7 cellular contexts compared by ENCODE assay signal in genomic region chr11:96324912-96325311, GRCh38. TPM values are rescaled to one million over a fixed set of nuclear protein-coding genes. Genes with fewer than 3 reads are reported as not detected.
DNase-seq lines count a peak whose midpoint lies in the region; ATAC-seq and TF ChIP-seq lines count a peak whose summit lies in the region.

No MANE protein-coding gene starts in this region.

- ATAC-seq in WTC11 = peak; percentile 61
- ATAC-seq in effector memory CD8-positive, alpha-beta T cell (replicated peaks) = no peak
- ATAC-seq in HG02588 (IDR thresholded peaks at IDR 0.05; ENCODE audit: unreplicated experiment) = no peak

- H3K27ac ChIP-seq in thymus (ENCODE audit: low read depth) = peak overlapping the region; percentile 40

- H3K27me3 ChIP-seq in thymus (ENCODE audit: control insufficient read depth, insufficient read depth) = no peaks in the 10 kb centered on the region

- no peaks in the 10 kb centered on the region; the same call in 1 of the 2 replicates for H3K27me3 Mint-ChIP-seq in HFFc6 (ENCODE audit: insufficient read depth)
- H3K27me3 Mint-ChIP-seq in WTC11 (ENCODE audit: low read depth) = no peaks in the 10 kb centered on the region
- H3K27me3 Mint-ChIP-seq in effector memory CD8-positive, alpha-beta T cell = no peaks in the 10 kb centered on the region

- H3K9me3 ChIP-seq in thymus (ENCODE audit: control insufficient read depth) = no peaks in the 10 kb centered on the region

- peaks cover 3% of the 10 kb centered on the region for H3K4me1 ChIP-seq in thymus (ENCODE audit: control insufficient read depth, insufficient read depth, low read length)

- H3K36me3 Mint-ChIP-seq in HFFc6 (ENCODE audit: low read depth) (peaks cover 48% of the 10 kb centered on the region), WTC11 (no peaks in the 10 kb centered on the region)
- no peaks in the 10 kb centered on the region for H3K36me3 Mint-ChIP-seq in effector memory CD8-positive, alpha-beta T cell (ENCODE audit: insufficient read depth)

- H3K27ac Mint-ChIP-seq in HFFc6 (peak overlapping the region; percentile 88), WTC11 (peak overlapping the region; percentile 1; the same call in 1 of the 2 replicates)
- H3K27ac Mint-ChIP-seq in effector memory CD8-positive, alpha-beta T cell = no peak overlapping the region

- WGBS in thymus = 86% methylated on average over 1 of the region's 1 CpG

- H3K4me1 Mint-ChIP-seq in HFFc6 (ENCODE audit: low read depth) (peaks cover 90% of the 10 kb centered on the region), WTC11 (peaks cover 71% of the 10 kb centered on the region)
- H3K4me1 Mint-ChIP-seq in effector memory CD8-positive, alpha-beta T cell (ENCODE audit: low read depth in 2 of 2) = peaks cover 18 to 28% of the 10 kb centered on the region in 2 donors

- H3K36me3 ChIP-seq in thymus (ENCODE audit: control insufficient read depth, insufficient read depth) = no peaks in the 10 kb centered on the region

- DNase-seq in HFFc6 (peak; percentile 73), WTC11 (ENCODE audit: low spot score) (no peak), hepatic stellate cell (ENCODE audit: low spot score) (peak; percentile 68), HuH-7.5 (ENCODE audit: low spot score) (no peak)
- no peak for DNase-seq in effector memory CD8-positive, alpha-beta T cell

- no peak overlapping the region for H3K4me3 ChIP-seq in thymus (ENCODE audit: low read length)

- POLR2A ChIA-PET in WTC11 (lab: Charles Lee) = interaction anchor here (0.7 kb wide), 1 partner anchor 13 kb away, joined by 3 read pairs; no protein-coding TSS in a partner anchor

- peak overlapping the region; percentile 79 for H3K4me3 Mint-ChIP-seq in HFFc6
- H3K4me3 Mint-ChIP-seq in WTC11 = no peak overlapping the region
- no peak overlapping the region for H3K4me3 Mint-ChIP-seq in effector memory CD8-positive, alpha-beta T cell

- TF ChIP-seq CTCF in HFFc6 (IDR thresholded peaks at IDR 0.05) (no peak), WTC11 (IDR thresholded peaks at IDR 0.05) (no peak)

- CTCF ChIA-PET in WTC11 (lab: Charles Lee) = interaction anchor here (0.7 to 1.5 kb wide), 3 partner anchors 14 to 18 kb away, joined by 3 to 4 read pairs (median 4); partner anchors contain the start of gene MAML2

- H3K9me3 Mint-ChIP-seq in HFFc6 (no peaks in the 10 kb centered on the region), WTC11 (no peaks in the 10 kb centered on the region)
- no peaks in the 10 kb centered on the region for H3K9me3 Mint-ChIP-seq in effector memory CD8-positive, alpha-beta T cell

TF ChIP-seq in WTC11, 78 proteins besides CTCF, POLR2A, EP300 and RAD21 (continues in another document):
- no peak for TF ChIP-seq USF1 (CRISPR knock-in tag; IDR thresholded peaks at IDR 0.05)
- TF ChIP-seq MLX (CRISPR knock-in tag; IDR thresholded peaks at IDR 0.05) = no peak
- no peak for TF ChIP-seq ZNF317 (CRISPR knock-in tag; IDR thresholded peaks at IDR 0.05; ENCODE audit: borderline replicate concordance, low read depth)
- no peak for TF ChIP-seq GABPB1 (CRISPR knock-in tag; IDR thresholded peaks at IDR 0.05)
- no peak for TF ChIP-seq STAT6 (CRISPR knock-in tag; conservative IDR thresholded peaks at IDR 0.05; ENCODE audit: low read depth)
- TF ChIP-seq AFF4 (CRISPR knock-in tag; IDR thresholded peaks at IDR 0.05; ENCODE audit: borderline replicate concordance) = no peak
- TF ChIP-seq AR (CRISPR knock-in tag; IDR thresholded peaks at IDR 0.05) = no peak

RNA-seq across cellular contexts. Expression of gene MAML2, which starts 18.1 kb away (rescaled TPM):
- total RNA-seq in HFFc6 (2021; fragmentation: NEBNext Ultra II Directional; extraction: Animal tissue kit (Norgen Biotek cat#: 25700)) = 10 to 100 TPM; 24.9 to 30.8 (median 28.3) TPM
- 5.1 to 8.1 TPM (median 5.2 TPM) in 3 replicates for total RNA-seq in WTC11 (2021)
- 7.9 TPM for polyA plus RNA-seq in thymus

Comparison
In these comparisons a context has a peak if more than half of its experiments do, and no peak if none do; other contexts are left out.
1. DNase-seq: peak in HFFc6 (single experiment) and hepatic stellate cell (single experiment); none in WTC11 (single experiment), effector memory CD8-positive, alpha-beta T cell (0 of 3) and HuH-7.5 (single experiment).
2. H3K27ac Mint-ChIP-seq: peak in HFFc6 (single experiment) and WTC11 (single experiment); none in effector memory CD8-positive, alpha-beta T cell (0 of 2).